1 cellular context compared by ENCODE assay signal in genomic region chr16:4614571-4615388, GRCh38.
TF ChIP-seq lines count a peak whose summit lies in the region.

TSS of gene UBALD1 (minus strand) at chr16:4614888. CDS start at chr16:4614797, 91 bp downstream.

TF ChIP-seq in K562, 482 proteins besides CTCF, POLR2A, EP300 and RAD21 (continued from another document and continues in another):
- peak; percentile 65 for TF ChIP-seq KDM5B (IDR thresholded peaks at IDR 0.05; ENCODE audit: insufficient replicate concordance, low read depth, low read length)
- TF ChIP-seq HDAC3 (IDR thresholded peaks at IDR 0.05; ENCODE audit: borderline replicate concordance, partially characterized antibody), result no peak
- no peak for TF ChIP-seq PATZ1 (CRISPR knock-in tag; IDR thresholded peaks at IDR 0.05; ENCODE audit: borderline replicate concordance)
- peak in 1 of 2 experiments; percentile 30; a peak in 1 of 4 replicates for TF ChIP-seq TBL1XR1 (IDR thresholded peaks at IDR 0.05; ENCODE audit: low read length in 2 of 2)
- TF ChIP-seq HES1 (IDR thresholded peaks at IDR 0.05; ENCODE audit: low read depth), result no peak
- TF ChIP-seq C11orf30 (IDR thresholded peaks at IDR 0.05; ENCODE audit: low read depth), result no peak
- no peak for TF ChIP-seq ID3 (CRISPR knock-in tag; IDR thresholded peaks at IDR 0.05)
- no peak; the same call in 1 of the 2 replicates for TF ChIP-seq ID3 (tag; IDR thresholded peaks at IDR 0.05)
- no peak for TF ChIP-seq CCAR2 (IDR thresholded peaks at IDR 0.05; ENCODE audit: low read depth, low read length)
- no peak for TF ChIP-seq SNAPC5 (CRISPR knock-in tag; IDR thresholded peaks at IDR 0.05)
- peak; percentile 62 for TF ChIP-seq BRD4 (IDR thresholded peaks at IDR 0.05)
- no peak for TF ChIP-seq RBM22 (IDR thresholded peaks at IDR 0.05; ENCODE audit: low read depth, low read length, poor library complexity, severe bottlenecking)
- TF ChIP-seq DDX20 (tag; IDR thresholded peaks at IDR 0.05; ENCODE audit: low read depth), result no peak
- peak; percentile 90 for TF ChIP-seq CREM (IDR thresholded peaks at IDR 0.05; ENCODE audit: low read depth)
- TF ChIP-seq EHMT2 (IDR thresholded peaks at IDR 0.05), result no peak
- TF ChIP-seq TRIM28 (IDR thresholded peaks at IDR 0.05), result no peak
- TF ChIP-seq ZNF639 (CRISPR knock-in tag; conservative IDR thresholded peaks at IDR 0.05 in 1 of 2, IDR thresholded peaks at IDR 0.05 in 1 of 2), result peak in 1 of 2 experiments; percentile 93; a peak in 2 of 4 replicates
- no peak for TF ChIP-seq RFX1 (IDR thresholded peaks at IDR 0.05)
- TF ChIP-seq RERE (CRISPR knock-in tag; IDR thresholded peaks at IDR 0.05; ENCODE audit: borderline replicate concordance), result no peak
- no peak for TF ChIP-seq ZNF445 (CRISPR knock-in tag; IDR thresholded peaks at IDR 0.05; ENCODE audit: low read depth)
- TF ChIP-seq CLOCK (CRISPR knock-in tag; IDR thresholded peaks at IDR 0.05; ENCODE audit: borderline replicate concordance), result no peak
- TF ChIP-seq BCL6 (CRISPR knock-in tag; IDR thresholded peaks at IDR 0.05), result no peak
- TF ChIP-seq POLR2B (IDR thresholded peaks at IDR 0.05; ENCODE audit: low read depth, partially characterized antibody), result peak; percentile 84
- TF ChIP-seq GABPA (tag; conservative IDR thresholded peaks at IDR 0.05; ENCODE audit: low read depth), result peak; percentile 77
- no peak for TF ChIP-seq ELF1 (tag; IDR thresholded peaks at IDR 0.05)
- TF ChIP-seq L3MBTL2 (IDR thresholded peaks at IDR 0.05), result peak; percentile 57
- TF ChIP-seq E2F4 (CRISPR knock-in tag; IDR thresholded peaks at IDR 0.05; ENCODE audit: low read depth), result no peak
- no peak for TF ChIP-seq MTA2 (IDR thresholded peaks at IDR 0.05; ENCODE audit: low read depth)
- peak; percentile 81 for TF ChIP-seq ZNF740 (CRISPR knock-in tag; IDR thresholded peaks at IDR 0.05)
- TF ChIP-seq ZNF740 (tag; IDR thresholded peaks at IDR 0.05), result no peak
- TF ChIP-seq SMAD4 (CRISPR knock-in tag; conservative IDR thresholded peaks at IDR 0.05), result peak; percentile 51; the same call in 1 of the 2 replicates
- no peak for TF ChIP-seq SETDB1 (IDR thresholded peaks at IDR 0.05; ENCODE audit: low read length)
- no peak for TF ChIP-seq ZNF23 (CRISPR knock-in tag; IDR thresholded peaks at IDR 0.05)
- no peak for TF ChIP-seq CREB3 (tag; conservative IDR thresholded peaks at IDR 0.05; ENCODE audit: low read depth)
- TF ChIP-seq ZNF764 (CRISPR knock-in tag; IDR thresholded peaks at IDR 0.05; ENCODE audit: low read depth), result no peak
- TF ChIP-seq HMBOX1 (IDR thresholded peaks at IDR 0.05), result no peak
- no peak for TF ChIP-seq KDM4B (IDR thresholded peaks at IDR 0.05; ENCODE audit: borderline replicate concordance in 2 of 2, low read depth in 1 of 2)
- no peak for TF ChIP-seq MAFK (IDR thresholded peaks at IDR 0.05; ENCODE audit: low read length)
- no peak for TF ChIP-seq IRF2 (CRISPR knock-in tag; IDR thresholded peaks at IDR 0.05)
- TF ChIP-seq FOXK2 (conservative IDR thresholded peaks at IDR 0.05 in 1 of 2, IDR thresholded peaks at IDR 0.05 in 1 of 2; ENCODE audit: low read depth in 2 of 2), result no peak; a peak in 1 of 4 replicates
- TF ChIP-seq HNRNPH1 (optimal IDR thresholded peaks at IDR 0.05; ENCODE audit: low read depth, low read length), result no peak
- TF ChIP-seq HSF4 (CRISPR knock-in tag; IDR thresholded peaks at IDR 0.05; ENCODE audit: borderline replicate concordance), result no peak
- no peak for TF ChIP-seq BDP1 (IDR thresholded peaks at IDR 0.05; ENCODE audit: insufficient read depth, insufficient read length)
